In genomic region chr2:20565101-20565622, GRCh38 we compare ENCODE assay signal across 1 cellular context.
TF ChIP-seq lines count a peak whose summit lies in the region.

No MANE protein-coding gene starts in this region.

TF ChIP-seq in IMR-90, 13 proteins besides CTCF, POLR2A, EP300 and RAD21:
- TF ChIP-seq MAZ (IDR thresholded peaks at IDR 0.05; ENCODE audit: borderline replicate concordance, low read depth, low read length) (no peak), CHD1 (IDR thresholded peaks at IDR 0.05; ENCODE audit: low read depth, low read length) (no peak), USF2 (IDR thresholded peaks at IDR 0.05; ENCODE audit: low read depth, low read length) (no peak), MAFK (IDR thresholded peaks at IDR 0.05; ENCODE audit: low read depth, low read length) (no peak), BHLHE40 (IDR thresholded peaks at IDR 0.05; ENCODE audit: low read depth, low read length) (no peak), SMC3 (IDR thresholded peaks at IDR 0.05; ENCODE audit: low read depth, low read length) (no peak), MXI1 (IDR thresholded peaks at IDR 0.05; ENCODE audit: borderline replicate concordance, low read depth, low read length) (no peak), ELK1 (IDR thresholded peaks at IDR 0.05; ENCODE audit: borderline replicate concordance, low read depth, low read length) (no peak), NFE2L2 (IDR thresholded peaks at IDR 0.05; ENCODE audit: low read depth, low read length) (no peak)
TF ChIP-seq in IMR-90: peak in this region for 0.
